In genomic region chr9:1052908-1053590, GRCh38 we compare ENCODE assay signal across 21 cellular contexts. TPM values are rescaled to one million over a fixed set of nuclear protein-coding genes. Genes with fewer than 3 reads are reported as not detected.
A peak's percentile ranks its signal among the peaks of the same experiment; 100 is the strongest.
DNase-seq lines count a peak whose midpoint lies in the region; ATAC-seq, FAIRE-seq and TF ChIP-seq lines count a peak whose summit lies in the region.
"Had no signal": no experiment of that assay in that cellular context is flagged by ENCODE, and none has a peak within 500 bp of the region (broad histone marks: within the 10 kb centered on the region; RNA-seq: fewer than 3 reads in every experiment).

No MANE protein-coding gene starts in this region.

- no peak for TF ChIP-seq EP300 in H1 (IDR thresholded peaks at IDR 0.05; ENCODE audit: borderline replicate concordance in 1 of 2, low read depth in 2 of 2, low read length in 2 of 2)

- H3K9ac ChIP-seq in H1 (replicated peaks in 1 of 4; ENCODE audit: extremely low read depth in 1 of 4, low read depth in 3 of 4, low read length in 3 of 4) (no peak overlapping the region), MM.1S (ENCODE audit: low read length) (no peak overlapping the region)

- no peak overlapping the region for H2BK15ac ChIP-seq in H1 (ENCODE audit: low read length)

- FAIRE-seq in H1 (lab: Jason Lieb, UNC) = no peak

- intact Hi-C loops in thyroid gland (cut with DNase I) = no loop called here

- H3K27ac Mint-ChIP-seq in activated naive CD8-positive, alpha-beta T cell treated with anti-CD3 and anti-CD28 coated beads, Interleukin-2, amount 10 ng/mL, durations not matched to agents 7 days and 5 days = peak overlapping the region; percentile 54
- H3K27ac Mint-ChIP-seq in activated naive CD8-positive, alpha-beta T cell treated with anti-CD3 and anti-CD28 coated beads for 36 hours = no peak overlapping the region
- no peak overlapping the region for H3K27ac Mint-ChIP-seq in nephron progenitor cell

- H3K9me3 ChIP-seq in H1 (ENCODE audit: insufficient read depth in 2 of 2, low read depth in 1 of 2, low read length in 1 of 2) (peaks cover 11 to 39% of the 10 kb centered on the region in 2 experiments; a peak in 3 of 4 replicates), thyroid gland (no peaks in the 10 kb centered on the region), MM.1S (replicated peaks; ENCODE audit: insufficient read depth, low read length) (no peaks in the 10 kb centered on the region)
- H3K9me3 ChIP-seq: left lung had no signal

- TF ChIP-seq POLR2A in H1 (IDR thresholded peaks at IDR 0.05; ENCODE audit: control extremely low read depth in 1 of 2, low read depth in 2 of 2, low read length in 2 of 2) (no peak), thyroid gland (IDR thresholded peaks at IDR 0.05) (no peak)

- peaks cover 0 to 4% (median 0%) of the 10 kb centered on the region in 4 experiments; a peak in 1 of 7 replicates for H3K4me1 ChIP-seq in H1 (replicated peaks in 1 of 4; ENCODE audit: control insufficient read depth in 3 of 4, insufficient read depth in 4 of 4, low read length in 3 of 4)
- H3K4me1 ChIP-seq in thyroid gland = peaks cover 16 to 40% of the 10 kb centered on the region in 2 donors
- H3K4me1 ChIP-seq in MM.1S (ENCODE audit: low read length) = peaks cover 9% of the 10 kb centered on the region; the same call in 1 of the 2 replicates

- H3K27me3 ChIP-seq in H1 (replicated peaks in 1 of 4; ENCODE audit: control insufficient read depth in 3 of 4, extremely low read depth in 1 of 4, insufficient read depth in 3 of 4, low read length in 3 of 4) (peaks cover 8 to 44% (median 40%) of the 10 kb centered on the region in 4 experiments), thyroid gland (peaks cover 65% of the 10 kb centered on the region), MM.1S (replicated peaks; ENCODE audit: insufficient read depth, low read length) (no peaks in the 10 kb centered on the region)

- no peak for DNase-seq in activated naive CD8-positive, alpha-beta T cell treated with anti-CD3 and anti-CD28 coated beads, Interleukin-2, amount 10 ng/mL, durations not matched to agents 7 days and 5 days
- no peak for DNase-seq in activated naive CD8-positive, alpha-beta T cell treated with anti-CD3 and anti-CD28 coated beads for 36 hours
- DNase-seq in H1 (ENCODE audit: low read depth in 1 of 2, low spot score in 2 of 2) (no peak), nephron progenitor cell (no peak), thyroid gland (no peak), MM.1S (no peak), DMS153 treated with DMSO at 0.1 percent for 48 hours (lab: John Stamatoyannopoulos, UW; ENCODE audit: unreplicated experiment) (no peak)
- DNase-seq: activated CD8-positive, alpha-beta memory T cell treated with anti-CD3 and anti-CD28 coated beads, Interleukin-2, amount 50 U/mL, for 4 hours; amniotic stem cell; CD4-positive, alpha-beta memory T cell; cerebellar nuclear complex; foreskin fibroblast; NCI-H2171; NCI-H82; T1000 had no signal

- no peak overlapping the region for H3K27ac ChIP-seq in H1 (ENCODE audit: low read depth, low read length)
- H3K27ac ChIP-seq in temporal lobe (ENCODE audit: low read depth, low read length) = peak overlapping the region; percentile 63
- H3K27ac ChIP-seq in thyroid gland = no peak overlapping the region
- no peak overlapping the region for H3K27ac ChIP-seq in MM.1S (ENCODE audit: low read length)
- H3K27ac ChIP-seq: left lung had no signal

- H2BK5ac ChIP-seq in H1 (ENCODE audit: low read depth, low read length) = no peak overlapping the region

- CTCF ChIA-PET in H1 (lab: Charles Lee; ENCODE audit: partially characterized antibody) = no interaction called here

- H3K4me3 ChIP-seq in H1 (ENCODE audit: extremely low read depth in 1 of 4, insufficient read depth in 2 of 4, low read depth in 3 of 4, low read length in 4 of 4) (no peak overlapping the region), thyroid gland (replicated peaks in 1 of 3) (no peak overlapping the region), MM.1S (ENCODE audit: low read length) (no peak overlapping the region)

- no peak overlapping the region for H2BK20ac ChIP-seq in H1 (ENCODE audit: low read length)

- H3K36me3 Mint-ChIP-seq in activated naive CD8-positive, alpha-beta T cell treated with anti-CD3 and anti-CD28 coated beads, Interleukin-2, amount 10 ng/mL, durations not matched to agents 7 days and 5 days = peaks cover 6% of the 10 kb centered on the region
- peaks cover 4% of the 10 kb centered on the region for H3K36me3 Mint-ChIP-seq in activated naive CD8-positive, alpha-beta T cell treated with anti-CD3 and anti-CD28 coated beads for 36 hours
- peaks cover 5% of the 10 kb centered on the region for H3K36me3 Mint-ChIP-seq in nephron progenitor cell (ENCODE audit: low read depth)

- peak overlapping the region; percentile 14 for H3K4me3 Mint-ChIP-seq in activated naive CD8-positive, alpha-beta T cell treated with anti-CD3 and anti-CD28 coated beads, Interleukin-2, amount 10 ng/mL, durations not matched to agents 7 days and 5 days
- H3K4me3 Mint-ChIP-seq in activated naive CD8-positive, alpha-beta T cell treated with anti-CD3 and anti-CD28 coated beads for 36 hours = no peak overlapping the region
- H3K4me3 Mint-ChIP-seq in nephron progenitor cell = peak overlapping the region; percentile 80

- no peaks in the 10 kb centered on the region for H3K79me2 ChIP-seq in H1 (ENCODE audit: control insufficient read depth in 1 of 2, insufficient read depth in 2 of 2, low read length in 2 of 2)
- H3K79me2 ChIP-seq in MM.1S (ENCODE audit: low read length) = no peaks in the 10 kb centered on the region

- no peak for ATAC-seq in activated naive CD8-positive, alpha-beta T cell treated with anti-CD3 and anti-CD28 coated beads, Interleukin-2, amount 10 ng/mL, durations not matched to agents 7 days and 5 days (ENCODE audit: low read depth)
- ATAC-seq: left lung had no signal

- H3K9me3 Mint-ChIP-seq in activated naive CD8-positive, alpha-beta T cell treated with anti-CD3 and anti-CD28 coated beads, Interleukin-2, amount 10 ng/mL, durations not matched to agents 7 days and 5 days = peaks cover 6% of the 10 kb centered on the region
- peaks cover 6% of the 10 kb centered on the region for H3K9me3 Mint-ChIP-seq in activated naive CD8-positive, alpha-beta T cell treated with anti-CD3 and anti-CD28 coated beads for 36 hours
- peaks cover 45% of the 10 kb centered on the region for H3K9me3 Mint-ChIP-seq in nephron progenitor cell

- no peak overlapping the region for H2AK5ac ChIP-seq in H1 (ENCODE audit: low read depth, low read length)

- peaks cover 23% of the 10 kb centered on the region for H3K4me1 Mint-ChIP-seq in activated naive CD8-positive, alpha-beta T cell treated with anti-CD3 and anti-CD28 coated beads, Interleukin-2, amount 10 ng/mL, durations not matched to agents 7 days and 5 days
- H3K4me1 Mint-ChIP-seq in activated naive CD8-positive, alpha-beta T cell treated with anti-CD3 and anti-CD28 coated beads for 36 hours = peaks cover 36% of the 10 kb centered on the region
- H3K4me1 Mint-ChIP-seq in nephron progenitor cell = peaks cover 33% of the 10 kb centered on the region

- 92% methylated on average over 26 of the region's 28 CpGs; no CpG with 5 or more reads in 1 of the 2 experiments for WGBS in H1 (ENCODE audit: extremely low coverage in 1 of 2, insufficient coverage in 1 of 2, insufficient read length in 1 of 2, insufficient replicate concordance in 2 of 2, low coverage in 1 of 2, low lambda C conversion rate in 2 of 2, missing lambda C conversion rate in 1 of 2), 2 experiments
- 10 to 11% methylated on average over 14 to 18 of the region's 28 CpGs for WGBS in thyroid gland, 2 donors

- no peaks in the 10 kb centered on the region for H3K79me1 ChIP-seq in H1 (ENCODE audit: low read depth, low read length)

- H4K8ac ChIP-seq in H1 (ENCODE audit: extremely low read depth, insufficient read depth, low read length) = no peak overlapping the region

- no peak overlapping the region for H3K18ac ChIP-seq in H1 (ENCODE audit: extremely low read depth, low read length)

- H3K4me2 ChIP-seq in H1 (ENCODE audit: insufficient read depth in 1 of 2, low read depth in 2 of 2, low read length in 2 of 2) = peak overlapping the region in 1 of 2 experiments; percentile 78; a peak in 1 of 4 replicates
- H3K4me2 ChIP-seq in MM.1S (ENCODE audit: low read depth, low read length) = no peak overlapping the region

- peaks cover 86% of the 10 kb centered on the region for H3K27me3 Mint-ChIP-seq in activated naive CD8-positive, alpha-beta T cell treated with anti-CD3 and anti-CD28 coated beads, Interleukin-2, amount 10 ng/mL, durations not matched to agents 7 days and 5 days
- peaks cover 89% of the 10 kb centered on the region for H3K27me3 Mint-ChIP-seq in activated naive CD8-positive, alpha-beta T cell treated with anti-CD3 and anti-CD28 coated beads for 36 hours
- peaks cover 90% of the 10 kb centered on the region for H3K27me3 Mint-ChIP-seq in nephron progenitor cell (ENCODE audit: low read depth, poor library complexity)

- POLR2A ChIA-PET in activated naive CD8-positive, alpha-beta T cell treated with anti-CD3 and anti-CD28 coated beads, Interleukin-2, amount 10 ng/mL, durations not matched to agents 7 days and 5 days (lab: Charles Lee) = no interaction called here
- POLR2A ChIA-PET in H1 (lab: Charles Lee; ENCODE audit: partially characterized antibody) = no interaction called here

- no peak overlapping the region for H4K5ac ChIP-seq in H1 (ENCODE audit: insufficient read length, low read depth, low read length)

- H3K14ac ChIP-seq in H1 (ENCODE audit: insufficient read length) = no peak overlapping the region

- no peak overlapping the region for H3K23ac ChIP-seq in H1 (ENCODE audit: insufficient read length)

- no peak overlapping the region for H4K91ac ChIP-seq in H1 (replicated peaks; ENCODE audit: insufficient read length, low read length)

- H4K20me1 ChIP-seq in H1 (replicated peaks in 1 of 2; ENCODE audit: control insufficient read depth in 1 of 2, insufficient read depth in 2 of 2, low read length in 2 of 2) (peaks cover 0 to 2% of the 10 kb centered on the region in 2 experiments), MM.1S (ENCODE audit: insufficient read depth, low read length) (no peaks in the 10 kb centered on the region)

- no peak for TF ChIP-seq RAD21 in H1 (IDR thresholded peaks at IDR 0.05 in 1 of 2, conservative IDR thresholded peaks at IDR 0.05 in 1 of 2; ENCODE audit: low read depth in 2 of 2, low read length in 2 of 2)

- H2BK120ac ChIP-seq in H1 (replicated peaks; ENCODE audit: low read depth, low read length) = no peak overlapping the region

- H3K36me3 ChIP-seq in H1 (ENCODE audit: control insufficient read depth in 2 of 4, insufficient read depth in 4 of 4, low read length in 3 of 4) = no peaks in the 10 kb centered on the region
- no peaks in the 10 kb centered on the region for H3K36me3 ChIP-seq in thyroid gland
- no peaks in the 10 kb centered on the region for H3K36me3 ChIP-seq in MM.1S (replicated peaks; ENCODE audit: insufficient read depth, low read length)
- H3K36me3 ChIP-seq: left lung had no signal

- no peak for TF ChIP-seq CTCF in H1 (IDR thresholded peaks at IDR 0.05; ENCODE audit: control extremely low read depth in 1 of 3, insufficient read depth in 1 of 3, low read depth in 1 of 3, low read length in 3 of 3)
- no peak for TF ChIP-seq CTCF in nephron progenitor cell (IDR thresholded peaks at IDR 0.05)
- TF ChIP-seq CTCF in thyroid gland (IDR thresholded peaks at IDR 0.05) = no peak
- TF ChIP-seq CTCF in MM.1S (IDR thresholded peaks at IDR 0.05; ENCODE audit: low read length) = no peak

- no peaks in the 10 kb centered on the region for H3K9me2 ChIP-seq in MM.1S (replicated peaks; ENCODE audit: insufficient read depth, low read length)

- peaks cover 4% of the 10 kb centered on the region; the same call in 1 of the 2 replicates for H3K23me2 ChIP-seq in H1 (ENCODE audit: low read depth, low read length)

- no peak overlapping the region for H3K4ac ChIP-seq in H1 (replicated peaks; ENCODE audit: insufficient read length, low read depth, low read length)

- H3F3A ChIP-seq in MM.1S (ENCODE audit: insufficient read depth, low read length) = peaks cover 7% of the 10 kb centered on the region

- H2BK12ac ChIP-seq in H1 (ENCODE audit: low read depth, low read length) = no peak overlapping the region

- H2AFZ ChIP-seq in H1 (ENCODE audit: low read length) (0 out of 2 replicates have a peak overlapping the region, but pooled peaks have one; percentile 40), MM.1S (ENCODE audit: low read length) (no peak overlapping the region)

- no peak overlapping the region for H3K56ac ChIP-seq in H1 (replicated peaks; ENCODE audit: insufficient read length, low read depth, low read length)

RNA-seq across cellular contexts. Expression of gene DMRT2, which starts 2.9 kb away (rescaled TPM):
- not detected for total RNA-seq in activated naive CD8-positive, alpha-beta T cell treated with anti-CD3 and anti-CD28 coated beads, Interleukin-2, amount 10 ng/mL, durations not matched to agents 7 days and 5 days
- total RNA-seq in activated naive CD8-positive, alpha-beta T cell treated with anti-CD3 and anti-CD28 coated beads for 36 hours = not detected
- 0.61 and 0.93 TPM in 2 replicates for total RNA-seq in H1 (2021; fragmentation: NEBNext Ultra II Directional; extraction: Animal tissue kit (Norgen Biotek cat#: 25700))
- 0.24 and 0.29 TPM in 2 replicates for polyA plus RNA-seq in H1 (2011; rRNA removed)
- polyA plus RNA-seq in H1 (2011; cell fraction: cytosol; rRNA removed) = 0.36 TPM
- polyA plus RNA-seq in H1 (2011; cell fraction: nucleus; rRNA removed) = 0.41 TPM
- 0.09 to 0.16 TPM (median 0.12 TPM) in 3 of 4 replicates, not detected in the other for polyA plus RNA-seq in H1 (2012, experiment 1 of 2)
- not detected for polyA plus RNA-seq in H1 (2012, experiment 2 of 2)
- polyA plus RNA-seq in H1 (2013, experiment 1 of 2) = 0.51 TPM
- polyA plus RNA-seq in H1 (2013, experiment 2 of 2) = 0.42 TPM
- polyA minus RNA-seq in H1 (2011; rRNA and poly(A)+ RNA removed) = 0.12 and 0.35 TPM in 2 replicates
- polyA minus RNA-seq in H1 (2011; cell fraction: cytosol; rRNA and poly(A)+ RNA removed) = not detected
- 1.1 TPM for polyA minus RNA-seq in H1 (2011; cell fraction: nucleus; rRNA and poly(A)+ RNA removed)
- total RNA-seq in temporal lobe = not detected
- total RNA-seq in thyroid gland = under 1 TPM in 1 of 4 donors, not detected in 3; 0.45 TPM
- total RNA-seq: HT-29, LHCN-M2, renal cortical epithelial cell had no signal
- polyA plus RNA-seq: AG04450 had no signal
